ENCODE assay signal across 22 cellular contexts in genomic region chr1:153513023-153513422, GRCh38. TPM values are rescaled to one million over a fixed set of nuclear protein-coding genes. Genes with fewer than 3 reads are reported as not detected.
DNase-seq lines count a peak whose midpoint lies in the region.
"Had no signal": no experiment of that assay in that cellular context is flagged by ENCODE, and none has a peak within 500 bp of the region (broad histone marks: within the 10 kb centered on the region; RNA-seq: fewer than 3 reads in every experiment).

No MANE protein-coding gene starts in this region.

- H3K27me3 ChIP-seq in Karpas-422 (ENCODE audit: low read length), result no peaks in the 10 kb centered on the region

- no peaks in the 10 kb centered on the region for H3K9me2 ChIP-seq in Karpas-422 (replicated peaks; ENCODE audit: insufficient read depth, low read length)

- no peaks in the 10 kb centered on the region for H4K20me1 ChIP-seq in Karpas-422 (ENCODE audit: insufficient read depth, low read depth, low read length)

- H3K4me2 ChIP-seq in Karpas-422 (ENCODE audit: low read depth, low read length, poor library complexity, severe bottlenecking), result no peak overlapping the region

- no peaks in the 10 kb centered on the region for H3K36me3 ChIP-seq in Karpas-422 (ENCODE audit: insufficient read depth, low read length)

- no peak overlapping the region for H3K9ac ChIP-seq in Karpas-422 (ENCODE audit: low read length)

- DNase-seq in NCI-H2196 (lab: John Stamatoyannopoulos, UW; ENCODE audit: unreplicated experiment) (peak; percentile 10), NCI-H2196 treated with DMSO at 0.1 percent for 48 hours (lab: John Stamatoyannopoulos, UW; ENCODE audit: unreplicated experiment) (no peak), HT1080 (ENCODE audit: low read depth) (peak; percentile 34), SK-MEL-5 (ENCODE audit: low read depth, low spot score) (peak; percentile 55), myocyte (ENCODE audit: low read depth) (peak; percentile 47), Karpas-422 (no peak), NCI-H526 treated with DMSO at 0.1 percent for 48 hours (lab: John Stamatoyannopoulos, UW) (no peak)
- no peak for DNase-seq in stimulated activated CD4-positive, alpha-beta T cell treated with anti-CD3 and anti-CD28 coated beads, Interleukin-4, amount 100 ng/mL, for 4 hours
- DNase-seq: activated CD8-positive, alpha-beta T cell treated with anti-CD3 and anti-CD28 coated beads for 36 hours; activated effector memory CD4-positive, alpha-beta T cell treated with anti-CD3 and anti-CD28 coated beads, Interleukin-2, amount 50 U/mL, for 16 hours; effector CD4-positive, alpha-beta T cell; immature natural killer cell; KG1; NCI-H2029; stimulated activated CD4-positive, alpha-beta T cell treated with anti-CD3 and anti-CD28 coated beads, Interleukin-1b, Interleukin-23, amount 100 ng/mL, for 48 hours; T-helper 9 cell had no signal

- in situ Hi-C loops in SK-MEL-5 (cut with HindIII; ENCODE audit: low pct_unique_long_range_greater_than_20kb, low sequenced_read_pairs), result no loop called here

- no peaks in the 10 kb centered on the region for H3K79me2 ChIP-seq in Karpas-422 (ENCODE audit: low read length)

- H3K27ac ChIP-seq in Karpas-422 (ENCODE audit: low read length), result no peak overlapping the region

- no peak overlapping the region for H2AFZ ChIP-seq in Karpas-422 (ENCODE audit: low read length)

- H3K4me3 ChIP-seq in Karpas-422 (ENCODE audit: low read length), result no peak overlapping the region
- H3K4me3 ChIP-seq: GM12878 had no signal

- no peaks in the 10 kb centered on the region for H3K4me1 ChIP-seq in Karpas-422 (ENCODE audit: low read length)

- no peaks in the 10 kb centered on the region for H3K9me3 ChIP-seq in Karpas-422 (ENCODE audit: low read length)

RNA-seq across cellular contexts. Expression of gene S100A6, which starts 22.8 kb away (rescaled TPM):
- total RNA-seq in HT1080 (2014; rRNA removed; shearing (Covaris generic)), result 1,050 and 1,792 TPM in 2 replicates
- 745 and 972 TPM in 2 replicates for polyA plus RNA-seq in HT1080 (2015; cell fraction: cytosol; rRNA removed)
- polyA plus RNA-seq in HT1080 (2015; cell fraction: nucleus; rRNA removed), result 321 and 373 TPM in 2 replicates
- 185 and 198 TPM in 2 replicates for total RNA-seq in SK-MEL-5 (2014; rRNA removed; shearing (Covaris generic))
- 226 and 252 TPM in 2 replicates for polyA plus RNA-seq in SK-MEL-5 (2015; cell fraction: cytosol; rRNA removed)
- polyA plus RNA-seq in SK-MEL-5 (2015; cell fraction: nucleus; rRNA removed), result 15.0 and 37.2 TPM in 2 replicates
- 423 and 449 TPM in 2 replicates for total RNA-seq in myocyte
- 3,447 TPM for polyA plus RNA-seq in myocyte (2012)
- 26.8 and 43.3 TPM in 2 replicates for total RNA-seq in Karpas-422 (2014; rRNA removed; shearing (Covaris generic); ENCODE audit: low replicate concordance)

RNA-seq across cellular contexts. Expression of gene S100A5, which starts 27.7 kb away (rescaled TPM):
- 0.53 and 2.4 TPM in 2 replicates for total RNA-seq in HT1080 (2014; rRNA removed; shearing (Covaris generic))
- 1.8 and 2.3 TPM in 2 replicates for polyA plus RNA-seq in HT1080 (2015; cell fraction: cytosol; rRNA removed)
- polyA plus RNA-seq in HT1080 (2015; cell fraction: nucleus; rRNA removed), result 0.67 and 1.1 TPM in 2 replicates
- total RNA-seq in SK-MEL-5 (2014; rRNA removed; shearing (Covaris generic)), result not detected in 2 replicates
- polyA plus RNA-seq in SK-MEL-5 (2015; cell fraction: cytosol; rRNA removed), result not detected in 2 replicates
- polyA plus RNA-seq in SK-MEL-5 (2015; cell fraction: nucleus; rRNA removed), result not detected in 2 replicates
- 2.5 and 2.9 TPM in 2 replicates for total RNA-seq in myocyte
- polyA plus RNA-seq in myocyte (2012), result 5.7 TPM
- total RNA-seq in Karpas-422 (2014; rRNA removed; shearing (Covaris generic); ENCODE audit: low replicate concordance), result not detected in 2 replicates
- total RNA-seq: frontal cortex, mucosa of gallbladder, progenitor cell of endocrine pancreas had no signal

RNA-seq across cellular contexts. Expression of gene S100A4, which starts 32.6 kb away (rescaled TPM):
- total RNA-seq in HT1080 (2014; rRNA removed; shearing (Covaris generic)), result 25.4 and 29.0 TPM in 2 replicates
- polyA plus RNA-seq in HT1080 (2015; cell fraction: cytosol; rRNA removed), result 3.0 and 6.2 TPM in 2 replicates
- polyA plus RNA-seq in HT1080 (2015; cell fraction: nucleus; rRNA removed), result 0.99 and 2.7 TPM in 2 replicates
- total RNA-seq in SK-MEL-5 (2014; rRNA removed; shearing (Covaris generic)), result 0.51 TPM in 1 of 2 replicates, not detected in the other
- 1.8 TPM in 1 of 2 replicates, not detected in the other for polyA plus RNA-seq in SK-MEL-5 (2015; cell fraction: cytosol; rRNA removed)
- not detected in 2 replicates for polyA plus RNA-seq in SK-MEL-5 (2015; cell fraction: nucleus; rRNA removed)
- 757 and 902 TPM in 2 replicates for total RNA-seq in myocyte
- polyA plus RNA-seq in myocyte (2012), result 3,578 TPM
- total RNA-seq in Karpas-422 (2014; rRNA removed; shearing (Covaris generic); ENCODE audit: low replicate concordance), result 1.2 TPM in 1 of 2 replicates, not detected in the other

RNA-seq across cellular contexts. Expression of gene S100A3, which starts 36.0 kb away (rescaled TPM):
- total RNA-seq in HT1080 (2014; rRNA removed; shearing (Covaris generic)), result 9.6 and 14.4 TPM in 2 replicates
- polyA plus RNA-seq in HT1080 (2015; cell fraction: cytosol; rRNA removed), result 2.0 and 4.7 TPM in 2 replicates
- polyA plus RNA-seq in HT1080 (2015; cell fraction: nucleus; rRNA removed), result 5.3 and 7.3 TPM in 2 replicates
- total RNA-seq in SK-MEL-5 (2014; rRNA removed; shearing (Covaris generic)), result 0.63 TPM in 1 of 2 replicates, not detected in the other
- 0.62 and 3.8 TPM in 2 replicates for polyA plus RNA-seq in SK-MEL-5 (2015; cell fraction: cytosol; rRNA removed)
- polyA plus RNA-seq in SK-MEL-5 (2015; cell fraction: nucleus; rRNA removed), result not detected in 2 replicates
- 7.8 and 10.8 TPM in 2 replicates for total RNA-seq in myocyte
- 22.9 TPM for polyA plus RNA-seq in myocyte (2012)
- not detected in 2 replicates for total RNA-seq in Karpas-422 (2014; rRNA removed; shearing (Covaris generic); ENCODE audit: low replicate concordance)
- total RNA-seq: activated CD8-positive, alpha-beta T cell treated with anti-CD3 and anti-CD28 coated beads for 36 hours; frontal cortex; GM12878; mucosa of gallbladder had no signal
- polyA plus RNA-seq: immature natural killer cell had no signal

RNA-seq across cellular contexts. Expression of gene S100A7, which starts 52.6 kb away (rescaled TPM):
- total RNA-seq in HT1080 (2014; rRNA removed; shearing (Covaris generic)), result not detected in 2 replicates
- polyA plus RNA-seq in HT1080 (2015; cell fraction: cytosol; rRNA removed), result not detected in 2 replicates
- polyA plus RNA-seq in HT1080 (2015; cell fraction: nucleus; rRNA removed), result not detected in 2 replicates
- not detected in 2 replicates for total RNA-seq in SK-MEL-5 (2014; rRNA removed; shearing (Covaris generic))
- not detected in 2 replicates for polyA plus RNA-seq in SK-MEL-5 (2015; cell fraction: cytosol; rRNA removed)
- polyA plus RNA-seq in SK-MEL-5 (2015; cell fraction: nucleus; rRNA removed), result not detected in 2 replicates
- not detected in 2 replicates for total RNA-seq in myocyte
- polyA plus RNA-seq in myocyte (2012), result 0.23 TPM
- total RNA-seq in Karpas-422 (2014; rRNA removed; shearing (Covaris generic); ENCODE audit: low replicate concordance), result not detected in 2 replicates
- total RNA-seq: activated CD8-positive, alpha-beta T cell treated with anti-CD3 and anti-CD28 coated beads for 36 hours; Daoy; frontal cortex; GM12878; mucosa of gallbladder; progenitor cell of endocrine pancreas; ureter had no signal
- polyA plus RNA-seq: GM12878, immature natural killer cell had no signal

Comparison
In these comparisons a context has a peak if more than half of its experiments do, and no peak if none do; other contexts are left out.
1. DNase-seq: peak in NCI-H2196 (single experiment), HT1080 (single experiment), SK-MEL-5 (single experiment) and myocyte (single experiment); none in NCI-H2196 treated with DMSO at 0.1 percent for 48 hours (single experiment), Karpas-422 (single experiment), stimulated activated CD4-positive, alpha-beta T cell treated with anti-CD3 and anti-CD28 coated beads, Interleukin-4, amount 100 ng/mL, for 4 hours (0 of 2) and NCI-H526 treated with DMSO at 0.1 percent for 48 hours (single experiment).
2. RNA of gene S100A4, which starts 32.6 kb away (total RNA-seq): 757 to 902 TPM in myocyte; 25.4 to 29.0 TPM in HT1080, 1.2 TPM in Karpas-422 and 0.51 TPM in SK-MEL-5; every median in the first group is over 10 times any median in the second.